In the genomic region with DNA sequence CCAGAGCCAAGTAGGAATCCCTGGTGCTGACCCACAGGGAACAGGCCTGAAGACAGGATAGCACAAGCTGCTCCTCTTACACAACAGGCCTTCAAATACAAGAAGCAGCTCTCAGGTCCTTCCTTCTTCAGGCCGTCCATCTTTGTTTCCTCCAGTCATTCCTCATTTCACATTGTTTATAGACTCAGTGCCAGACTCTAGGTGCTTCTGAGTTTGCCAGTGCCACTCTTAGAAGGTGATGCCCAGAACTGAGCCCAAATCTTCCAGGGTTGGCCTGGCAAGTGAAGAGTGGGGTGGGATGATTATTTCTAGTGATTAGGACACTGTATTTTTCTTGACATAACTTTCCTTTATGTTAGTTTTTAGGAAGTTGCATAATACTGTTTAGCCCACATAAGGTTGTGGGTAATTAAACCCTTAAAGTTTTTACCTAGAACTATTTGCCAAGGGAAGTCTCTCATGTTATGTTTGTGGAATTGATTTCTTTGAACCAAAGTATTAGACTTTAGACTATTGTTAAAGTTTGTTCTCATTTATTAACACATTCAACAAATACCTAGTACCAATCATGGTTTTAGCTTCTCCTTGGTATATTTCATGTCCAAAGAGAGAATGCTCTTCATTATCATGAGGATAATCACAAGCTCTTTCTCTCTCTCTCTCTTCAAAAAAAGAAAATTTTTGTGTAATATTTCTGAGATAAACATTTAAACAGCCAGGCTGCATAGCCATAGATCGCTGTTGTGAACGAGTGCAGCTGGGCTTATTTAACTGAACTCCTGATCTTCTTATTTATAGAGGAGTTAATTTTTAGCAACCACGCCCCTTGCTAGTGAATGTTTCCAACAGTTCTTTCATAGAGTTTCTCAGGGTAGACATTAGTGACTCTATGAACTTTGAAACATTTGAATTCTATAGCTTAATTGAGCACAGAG, we compare ENCODE assay signal across 1 cellular context.
TF ChIP-seq lines count a peak whose summit lies in the region.

No MANE protein-coding gene starts in this region.

TF ChIP-seq in HepG2, 621 proteins besides CTCF, POLR2A, EP300 and RAD21 (continued from another document and continues in another):
- 0 out of 2 replicates have a peak, but pooled peaks have one; percentile 26 for TF ChIP-seq ETV5 (CRISPR knock-in tag; IDR thresholded peaks at IDR 0.05; ENCODE audit: borderline replicate concordance)
- no peak for TF ChIP-seq ZFAT (CRISPR knock-in tag; conservative IDR thresholded peaks at IDR 0.05)
- TF ChIP-seq, protein P1, sequence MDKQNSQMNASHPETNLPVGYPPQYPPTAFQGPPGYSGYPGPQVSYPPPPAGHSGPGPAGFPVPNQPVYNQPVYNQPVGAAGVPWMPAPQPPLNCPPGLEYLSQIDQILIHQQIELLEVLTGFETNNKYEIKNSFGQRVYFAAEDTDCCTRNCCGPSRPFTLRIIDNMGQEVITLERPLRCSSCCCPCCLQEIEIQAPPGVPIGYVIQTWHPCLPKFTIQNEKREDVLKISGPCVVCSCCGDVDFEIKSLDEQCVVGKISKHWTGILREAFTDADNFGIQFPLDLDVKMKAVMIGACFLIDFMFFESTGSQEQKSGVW (CRISPR knock-in tag; IDR thresholded peaks at IDR 0.05; ENCODE audit: borderline replicate concordance), result no peak
- TF ChIP-seq ZSCAN20 (CRISPR knock-in tag; IDR thresholded peaks at IDR 0.05; ENCODE audit: borderline replicate concordance), result no peak
- TF ChIP-seq SRSF1 (optimal IDR thresholded peaks at IDR 0.05; ENCODE audit: low read depth, low read length), result no peak
- TF ChIP-seq ZNF780A (CRISPR knock-in tag; IDR thresholded peaks at IDR 0.05), result no peak
- TF ChIP-seq GABPA (IDR thresholded peaks at IDR 0.05; ENCODE audit: low read depth, low read length), result no peak
- peak; percentile 40 for TF ChIP-seq GABPA (CRISPR knock-in tag; IDR thresholded peaks at IDR 0.05; ENCODE audit: low read depth)
- no peak for TF ChIP-seq ZNF564 (CRISPR knock-in tag; IDR thresholded peaks at IDR 0.05)
- TF ChIP-seq, protein P2, sequence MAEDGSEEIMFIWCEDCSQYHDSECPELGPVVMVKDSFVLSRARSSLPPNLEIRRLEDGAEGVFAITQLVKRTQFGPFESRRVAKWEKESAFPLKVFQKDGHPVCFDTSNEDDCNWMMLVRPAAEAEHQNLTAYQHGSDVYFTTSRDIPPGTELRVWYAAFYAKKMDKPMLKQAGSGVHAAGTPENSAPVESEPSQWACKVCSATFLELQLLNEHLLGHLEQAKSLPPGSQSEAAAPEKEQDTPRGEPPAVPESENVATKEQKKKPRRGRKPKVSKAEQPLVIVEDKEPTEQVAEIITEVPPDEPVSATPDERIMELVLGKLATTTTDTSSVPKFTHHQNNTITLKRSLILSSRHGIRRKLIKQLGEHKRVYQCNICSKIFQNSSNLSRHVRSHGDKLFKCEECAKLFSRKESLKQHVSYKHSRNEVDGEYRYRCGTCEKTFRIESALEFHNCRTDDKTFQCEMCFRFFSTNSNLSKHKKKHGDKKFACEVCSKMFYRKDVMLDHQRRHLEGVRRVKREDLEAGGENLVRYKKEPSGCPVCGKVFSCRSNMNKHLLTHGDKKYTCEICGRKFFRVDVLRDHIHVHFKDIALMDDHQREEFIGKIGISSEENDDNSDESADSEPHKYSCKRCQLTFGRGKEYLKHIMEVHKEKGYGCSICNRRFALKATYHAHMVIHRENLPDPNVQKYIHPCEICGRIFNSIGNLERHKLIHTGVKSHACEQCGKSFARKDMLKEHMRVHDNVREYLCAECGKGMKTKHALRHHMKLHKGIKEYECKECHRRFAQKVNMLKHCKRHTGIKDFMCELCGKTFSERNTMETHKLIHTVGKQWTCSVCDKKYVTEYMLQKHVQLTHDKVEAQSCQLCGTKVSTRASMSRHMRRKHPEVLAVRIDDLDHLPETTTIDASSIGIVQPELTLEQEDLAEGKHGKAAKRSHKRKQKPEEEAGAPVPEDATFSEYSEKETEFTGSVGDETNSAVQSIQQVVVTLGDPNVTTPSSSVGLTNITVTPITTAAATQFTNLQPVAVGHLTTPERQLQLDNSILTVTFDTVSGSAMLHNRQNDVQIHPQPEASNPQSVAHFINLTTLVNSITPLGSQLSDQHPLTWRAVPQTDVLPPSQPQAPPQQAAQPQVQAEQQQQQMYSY (CRISPR knock-in tag; IDR thresholded peaks at IDR 0.05), result no peak
- TF ChIP-seq, protein P3, sequence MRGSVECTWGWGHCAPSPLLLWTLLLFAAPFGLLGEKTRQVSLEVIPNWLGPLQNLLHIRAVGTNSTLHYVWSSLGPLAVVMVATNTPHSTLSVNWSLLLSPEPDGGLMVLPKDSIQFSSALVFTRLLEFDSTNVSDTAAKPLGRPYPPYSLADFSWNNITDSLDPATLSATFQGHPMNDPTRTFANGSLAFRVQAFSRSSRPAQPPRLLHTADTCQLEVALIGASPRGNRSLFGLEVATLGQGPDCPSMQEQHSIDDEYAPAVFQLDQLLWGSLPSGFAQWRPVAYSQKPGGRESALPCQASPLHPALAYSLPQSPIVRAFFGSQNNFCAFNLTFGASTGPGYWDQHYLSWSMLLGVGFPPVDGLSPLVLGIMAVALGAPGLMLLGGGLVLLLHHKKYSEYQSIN (CRISPR knock-in tag; IDR thresholded peaks at IDR 0.05; ENCODE audit: borderline replicate concordance), result no peak
- TF ChIP-seq, protein P4, sequence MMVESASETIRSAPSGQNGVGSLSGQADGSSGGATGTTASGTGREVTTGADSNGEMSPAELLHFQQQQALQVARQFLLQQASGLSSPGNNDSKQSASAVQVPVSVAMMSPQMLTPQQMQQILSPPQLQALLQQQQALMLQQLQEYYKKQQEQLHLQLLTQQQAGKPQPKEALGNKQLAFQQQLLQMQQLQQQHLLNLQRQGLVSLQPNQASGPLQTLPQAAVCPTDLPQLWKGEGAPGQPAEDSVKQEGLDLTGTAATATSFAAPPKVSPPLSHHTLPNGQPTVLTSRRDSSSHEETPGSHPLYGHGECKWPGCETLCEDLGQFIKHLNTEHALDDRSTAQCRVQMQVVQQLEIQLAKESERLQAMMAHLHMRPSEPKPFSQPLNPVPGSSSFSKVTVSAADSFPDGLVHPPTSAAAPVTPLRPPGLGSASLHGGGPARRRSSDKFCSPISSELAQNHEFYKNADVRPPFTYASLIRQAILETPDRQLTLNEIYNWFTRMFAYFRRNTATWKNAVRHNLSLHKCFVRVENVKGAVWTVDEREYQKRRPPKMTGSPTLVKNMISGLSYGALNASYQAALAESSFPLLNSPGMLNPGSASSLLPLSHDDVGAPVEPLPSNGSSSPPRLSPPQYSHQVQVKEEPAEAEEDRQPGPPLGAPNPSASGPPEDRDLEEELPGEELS (CRISPR knock-in tag; IDR thresholded peaks at IDR 0.05), result peak; percentile 75
- TF ChIP-seq, protein P5, sequence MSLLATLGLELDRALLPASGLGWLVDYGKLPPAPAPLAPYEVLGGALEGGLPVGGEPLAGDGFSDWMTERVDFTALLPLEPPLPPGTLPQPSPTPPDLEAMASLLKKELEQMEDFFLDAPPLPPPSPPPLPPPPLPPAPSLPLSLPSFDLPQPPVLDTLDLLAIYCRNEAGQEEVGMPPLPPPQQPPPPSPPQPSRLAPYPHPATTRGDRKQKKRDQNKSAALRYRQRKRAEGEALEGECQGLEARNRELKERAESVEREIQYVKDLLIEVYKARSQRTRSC (CRISPR knock-in tag; IDR thresholded peaks at IDR 0.05; ENCODE audit: low read depth), result no peak
- TF ChIP-seq, protein P6, sequence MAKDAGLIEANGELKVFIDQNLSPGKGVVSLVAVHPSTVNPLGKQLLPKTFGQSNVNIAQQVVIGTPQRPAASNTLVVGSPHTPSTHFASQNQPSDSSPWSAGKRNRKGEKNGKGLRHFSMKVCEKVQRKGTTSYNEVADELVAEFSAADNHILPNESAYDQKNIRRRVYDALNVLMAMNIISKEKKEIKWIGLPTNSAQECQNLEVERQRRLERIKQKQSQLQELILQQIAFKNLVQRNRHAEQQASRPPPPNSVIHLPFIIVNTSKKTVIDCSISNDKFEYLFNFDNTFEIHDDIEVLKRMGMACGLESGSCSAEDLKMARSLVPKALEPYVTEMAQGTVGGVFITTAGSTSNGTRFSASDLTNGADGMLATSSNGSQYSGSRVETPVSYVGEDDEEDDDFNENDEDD (CRISPR knock-in tag; IDR thresholded peaks at IDR 0.05; ENCODE audit: borderline replicate concordance), result no peak
- TF ChIP-seq ONECUT2 (CRISPR knock-in tag; IDR thresholded peaks at IDR 0.05), result peak; percentile 80; the same call in 1 of the 2 replicates
- TF ChIP-seq FOSL2 (CRISPR knock-in tag; IDR thresholded peaks at IDR 0.05), result 0 out of 2 replicates have a peak, but pooled peaks have one; percentile 25
- TF ChIP-seq, protein P7, sequence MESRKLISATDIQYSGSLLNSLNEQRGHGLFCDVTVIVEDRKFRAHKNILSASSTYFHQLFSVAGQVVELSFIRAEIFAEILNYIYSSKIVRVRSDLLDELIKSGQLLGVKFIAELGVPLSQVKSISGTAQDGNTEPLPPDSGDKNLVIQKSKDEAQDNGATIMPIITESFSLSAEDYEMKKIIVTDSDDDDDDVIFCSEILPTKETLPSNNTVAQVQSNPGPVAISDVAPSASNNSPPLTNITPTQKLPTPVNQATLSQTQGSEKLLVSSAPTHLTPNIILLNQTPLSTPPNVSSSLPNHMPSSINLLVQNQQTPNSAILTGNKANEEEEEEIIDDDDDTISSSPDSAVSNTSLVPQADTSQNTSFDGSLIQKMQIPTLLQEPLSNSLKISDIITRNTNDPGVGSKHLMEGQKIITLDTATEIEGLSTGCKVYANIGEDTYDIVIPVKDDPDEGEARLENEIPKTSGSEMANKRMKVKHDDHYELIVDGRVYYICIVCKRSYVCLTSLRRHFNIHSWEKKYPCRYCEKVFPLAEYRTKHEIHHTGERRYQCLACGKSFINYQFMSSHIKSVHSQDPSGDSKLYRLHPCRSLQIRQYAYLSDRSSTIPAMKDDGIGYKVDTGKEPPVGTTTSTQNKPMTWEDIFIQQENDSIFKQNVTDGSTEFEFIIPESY (CRISPR knock-in tag; IDR thresholded peaks at IDR 0.05), result no peak
- no peak for TF ChIP-seq TSC22D2 (CRISPR knock-in tag; IDR thresholded peaks at IDR 0.05; ENCODE audit: borderline replicate concordance)
- TF ChIP-seq FOXA3 (CRISPR knock-in tag; IDR thresholded peaks at IDR 0.05), result peak; percentile 73
- TF ChIP-seq ZNF331 (CRISPR knock-in tag; IDR thresholded peaks at IDR 0.05), result 0 out of 2 replicates have a peak, but pooled peaks have one; percentile 8
- TF ChIP-seq MBD4 (IDR thresholded peaks at IDR 0.05; ENCODE audit: borderline replicate concordance, low read length), result peak; percentile 61; the same call in 1 of the 2 replicates
- peak; percentile 51 for TF ChIP-seq HDAC1 (CRISPR knock-in tag; IDR thresholded peaks at IDR 0.05)
- TF ChIP-seq SRF (IDR thresholded peaks at IDR 0.05; ENCODE audit: low read depth, low read length), result peak; percentile 56; the same call in 1 of the 2 replicates
- no peak for TF ChIP-seq ZMYM2 (CRISPR knock-in tag; IDR thresholded peaks at IDR 0.05)
- no peak for TF ChIP-seq MLLT10 (CRISPR knock-in tag; IDR thresholded peaks at IDR 0.05)
- TF ChIP-seq ZNF253 (CRISPR knock-in tag; IDR thresholded peaks at IDR 0.05; ENCODE audit: borderline replicate concordance), result no peak
- TF ChIP-seq SAFB2 (CRISPR knock-in tag; IDR thresholded peaks at IDR 0.05; ENCODE audit: borderline replicate concordance, low read depth), result no peak
- TF ChIP-seq ZNF598 (CRISPR knock-in tag; IDR thresholded peaks at IDR 0.05; ENCODE audit: borderline replicate concordance), result no peak
- TF ChIP-seq, protein P8, sequence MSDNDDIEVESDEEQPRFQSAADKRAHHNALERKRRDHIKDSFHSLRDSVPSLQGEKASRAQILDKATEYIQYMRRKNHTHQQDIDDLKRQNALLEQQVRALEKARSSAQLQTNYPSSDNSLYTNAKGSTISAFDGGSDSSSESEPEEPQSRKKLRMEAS (IDR thresholded peaks at IDR 0.05), result no peak
- TF ChIP-seq ZNF577 (CRISPR knock-in tag; IDR thresholded peaks at IDR 0.05; ENCODE audit: borderline replicate concordance, low read depth), result no peak
- no peak for TF ChIP-seq SP140L (CRISPR knock-in tag; IDR thresholded peaks at IDR 0.05; ENCODE audit: borderline replicate concordance)
- peak; percentile 72 for TF ChIP-seq ZNF652 (CRISPR knock-in tag; IDR thresholded peaks at IDR 0.05; ENCODE audit: borderline replicate concordance, low read depth)
- TF ChIP-seq CCDC6 (CRISPR knock-in tag; IDR thresholded peaks at IDR 0.05), result no peak
- TF ChIP-seq SMC3 (IDR thresholded peaks at IDR 0.05; ENCODE audit: low read length), result 0 out of 2 replicates have a peak, but pooled peaks have one; percentile 1
- TF ChIP-seq ZMYM4 (CRISPR knock-in tag; IDR thresholded peaks at IDR 0.05), result no peak; the same call in 1 of the 2 replicates
- TF ChIP-seq, protein P9, sequence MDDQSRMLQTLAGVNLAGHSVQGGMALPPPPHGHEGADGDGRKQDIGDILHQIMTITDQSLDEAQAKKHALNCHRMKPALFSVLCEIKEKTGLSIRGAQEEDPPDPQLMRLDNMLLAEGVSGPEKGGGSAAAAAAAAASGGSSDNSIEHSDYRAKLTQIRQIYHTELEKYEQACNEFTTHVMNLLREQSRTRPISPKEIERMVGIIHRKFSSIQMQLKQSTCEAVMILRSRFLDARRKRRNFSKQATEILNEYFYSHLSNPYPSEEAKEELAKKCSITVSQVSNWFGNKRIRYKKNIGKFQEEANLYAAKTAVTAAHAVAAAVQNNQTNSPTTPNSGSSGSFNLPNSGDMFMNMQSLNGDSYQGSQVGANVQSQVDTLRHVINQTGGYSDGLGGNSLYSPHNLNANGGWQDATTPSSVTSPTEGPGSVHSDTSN (CRISPR knock-in tag; IDR thresholded peaks at IDR 0.05; ENCODE audit: borderline replicate concordance), result no peak
- TF ChIP-seq, protein P10, sequence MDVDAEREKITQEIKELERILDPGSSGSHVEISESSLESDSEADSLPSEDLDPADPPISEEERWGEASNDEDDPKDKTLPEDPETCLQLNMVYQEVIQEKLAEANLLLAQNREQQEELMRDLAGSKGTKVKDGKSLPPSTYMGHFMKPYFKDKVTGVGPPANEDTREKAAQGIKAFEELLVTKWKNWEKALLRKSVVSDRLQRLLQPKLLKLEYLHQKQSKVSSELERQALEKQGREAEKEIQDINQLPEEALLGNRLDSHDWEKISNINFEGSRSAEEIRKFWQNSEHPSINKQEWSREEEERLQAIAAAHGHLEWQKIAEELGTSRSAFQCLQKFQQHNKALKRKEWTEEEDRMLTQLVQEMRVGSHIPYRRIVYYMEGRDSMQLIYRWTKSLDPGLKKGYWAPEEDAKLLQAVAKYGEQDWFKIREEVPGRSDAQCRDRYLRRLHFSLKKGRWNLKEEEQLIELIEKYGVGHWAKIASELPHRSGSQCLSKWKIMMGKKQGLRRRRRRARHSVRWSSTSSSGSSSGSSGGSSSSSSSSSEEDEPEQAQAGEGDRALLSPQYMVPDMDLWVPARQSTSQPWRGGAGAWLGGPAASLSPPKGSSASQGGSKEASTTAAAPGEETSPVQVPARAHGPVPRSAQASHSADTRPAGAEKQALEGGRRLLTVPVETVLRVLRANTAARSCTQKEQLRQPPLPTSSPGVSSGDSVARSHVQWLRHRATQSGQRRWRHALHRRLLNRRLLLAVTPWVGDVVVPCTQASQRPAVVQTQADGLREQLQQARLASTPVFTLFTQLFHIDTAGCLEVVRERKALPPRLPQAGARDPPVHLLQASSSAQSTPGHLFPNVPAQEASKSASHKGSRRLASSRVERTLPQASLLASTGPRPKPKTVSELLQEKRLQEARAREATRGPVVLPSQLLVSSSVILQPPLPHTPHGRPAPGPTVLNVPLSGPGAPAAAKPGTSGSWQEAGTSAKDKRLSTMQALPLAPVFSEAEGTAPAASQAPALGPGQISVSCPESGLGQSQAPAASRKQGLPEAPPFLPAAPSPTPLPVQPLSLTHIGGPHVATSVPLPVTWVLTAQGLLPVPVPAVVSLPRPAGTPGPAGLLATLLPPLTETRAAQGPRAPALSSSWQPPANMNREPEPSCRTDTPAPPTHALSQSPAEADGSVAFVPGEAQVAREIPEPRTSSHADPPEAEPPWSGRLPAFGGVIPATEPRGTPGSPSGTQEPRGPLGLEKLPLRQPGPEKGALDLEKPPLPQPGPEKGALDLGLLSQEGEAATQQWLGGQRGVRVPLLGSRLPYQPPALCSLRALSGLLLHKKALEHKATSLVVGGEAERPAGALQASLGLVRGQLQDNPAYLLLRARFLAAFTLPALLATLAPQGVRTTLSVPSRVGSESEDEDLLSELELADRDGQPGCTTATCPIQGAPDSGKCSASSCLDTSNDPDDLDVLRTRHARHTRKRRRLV (CRISPR knock-in tag; IDR thresholded peaks at IDR 0.05), result no peak
- TF ChIP-seq EZH2 (conservative IDR thresholded peaks at IDR 0.05; ENCODE audit: low read depth, low read length), result no peak
